ENCODE assay signal across 8 cellular contexts in genomic region chr1:44947060-44947773, GRCh38. TPM values are rescaled to one million over a fixed set of nuclear protein-coding genes. Genes with fewer than 3 reads are reported as not detected.
DNase-seq lines count a peak whose midpoint lies in the region; ATAC-seq and TF ChIP-seq lines count a peak whose summit lies in the region.

No MANE protein-coding gene starts in this region.

- TF ChIP-seq CTCF in BE2C (IDR thresholded peaks at IDR 0.05; ENCODE audit: low read depth, low read length) = no peak
- TF ChIP-seq CTCF in omental fat pad (IDR thresholded peaks at IDR 0.05) = no peak

- no peak overlapping the region for H3K4me3 ChIP-seq in BE2C (ENCODE audit: low read depth, low read length)

- H3K27me3 ChIP-seq in BE2C = no peaks in the 10 kb centered on the region

- ATAC-seq in omental fat pad (ENCODE audit: low FRiP score) (peak; percentile 57), HG02759 (IDR thresholded peaks at IDR 0.05; ENCODE audit: unreplicated experiment) (no peak), HG03469 (IDR thresholded peaks at IDR 0.05; ENCODE audit: unreplicated experiment) (no peak)

- no peaks in the 10 kb centered on the region for H3K36me3 ChIP-seq in BE2C

- no peaks in the 10 kb centered on the region for H3K9me3 ChIP-seq in BE2C

- DNase-seq in BE2C = peak; percentile 13
- peak; percentile 20 for DNase-seq in NCI-H2196 treated with DMSO at 0.1 percent for 48 hours (lab: John Stamatoyannopoulos, UW; ENCODE audit: unreplicated experiment)
- no peak for DNase-seq in omental fat pad (ENCODE audit: low spot score)
- DNase-seq in RKO (ENCODE audit: low spot score) = no peak
- no peak for DNase-seq in activated CD4-positive, CD25-positive, alpha-beta regulatory T cell treated with anti-CD3 and anti-CD28 coated beads, Interleukin-2, amount 50 U/mL, for 72 hours

- H3K4me1 ChIP-seq in BE2C = no peaks in the 10 kb centered on the region; the same call in 1 of the 2 replicates

- peak overlapping the region; percentile 60 for H3K27ac ChIP-seq in cingulate gyrus (ENCODE audit: low read depth, low read length)

RNA-seq across cellular contexts. Expression of gene EIF2B3, which starts 39.2 kb away (rescaled TPM):
- polyA plus RNA-seq in BE2C (2012; ENCODE audit: insufficient read depth, insufficient read length, low read depth) = 20.5 TPM
- total RNA-seq in omental fat pad = 10 to 100 TPM; 25.2 to 29.8 (median 26.6) TPM

Comparison
In these comparisons a context has a peak if more than half of its experiments do, and no peak if none do; other contexts are left out.
1. DNase-seq: peak in BE2C (single experiment) and NCI-H2196 treated with DMSO at 0.1 percent for 48 hours (single experiment); none in omental fat pad (single experiment), RKO (single experiment) and activated CD4-positive, CD25-positive, alpha-beta regulatory T cell treated with anti-CD3 and anti-CD28 coated beads, Interleukin-2, amount 50 U/mL, for 72 hours (single experiment).